ENCODE assay signal across 9 cellular contexts in the genomic region with DNA sequence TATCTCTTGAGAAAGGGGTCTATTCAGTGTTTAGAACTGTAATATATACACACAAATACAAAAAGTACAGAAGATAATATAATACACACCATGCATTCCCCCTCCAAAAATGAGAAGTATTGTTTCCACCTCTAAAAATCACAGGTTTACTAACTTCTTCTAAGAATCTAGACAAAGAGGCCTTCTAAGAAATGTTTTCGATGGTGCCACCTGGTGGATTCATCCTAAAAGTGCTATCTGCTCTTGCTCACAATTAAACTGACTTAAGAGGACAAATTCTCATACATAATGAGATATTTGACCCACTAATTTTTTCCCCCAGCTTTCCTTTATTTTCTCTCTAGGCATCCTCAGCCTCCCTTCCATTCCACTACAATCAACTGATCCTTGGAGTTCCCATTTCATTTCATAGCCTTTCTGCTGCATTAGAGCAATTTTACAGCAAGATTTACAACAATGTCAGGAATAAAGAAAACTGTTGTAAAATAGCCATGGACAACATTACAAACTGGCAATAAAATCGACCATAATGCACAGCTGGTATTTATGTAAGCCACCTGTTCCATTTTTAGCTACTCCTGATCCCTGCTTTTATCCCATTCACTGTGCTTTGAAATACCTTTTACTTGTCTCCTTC.
DNase-seq lines count a peak whose midpoint lies in the region; ATAC-seq and TF ChIP-seq lines count a peak whose summit lies in the region.
"Had no signal": no experiment of that assay in that cellular context is flagged by ENCODE, and none has a peak within 500 bp of the region (broad histone marks: within the 10 kb centered on the region; RNA-seq: fewer than 3 reads in every experiment).

No MANE protein-coding gene starts in this region.

- H3K27ac Mint-ChIP-seq in Calu3 (ENCODE audit: unreplicated experiment) (no peak overlapping the region), H9 (no peak overlapping the region)
- H3K27ac Mint-ChIP-seq: activated B cell treated with CpG ODN at 0.5 μM for 24 hours had no signal

- H3K4me3 ChIP-seq in adrenal gland = no peak overlapping the region

- H3K56ac ChIP-seq in H9 (ENCODE audit: insufficient read length, low read depth, low read length) = no peak overlapping the region

- H4K8ac ChIP-seq in H9 (replicated peaks; ENCODE audit: insufficient read length, low read depth, low read length) = no peak overlapping the region

- H3K9ac ChIP-seq in H9 (ENCODE audit: extremely low read depth, insufficient read length, low read length) = no peak overlapping the region

- H3K23me2 ChIP-seq in H9 (ENCODE audit: insufficient read length, low read depth, low read length, poor library complexity, severe bottlenecking) = no peaks in the 10 kb centered on the region

- no peak overlapping the region for H3K27ac ChIP-seq in H9 (ENCODE audit: insufficient read length, low read depth, low read length)
- no peak overlapping the region for H3K27ac ChIP-seq in adrenal gland

- no peaks in the 10 kb centered on the region for H3K79me1 ChIP-seq in H9 (ENCODE audit: insufficient read depth, low read depth, low read length, poor library complexity, severe bottlenecking)

- H4K5ac ChIP-seq in H9 (ENCODE audit: insufficient read length, low read depth, low read length) = no peak overlapping the region

- no peak overlapping the region for H3T11ph ChIP-seq in H9 (ENCODE audit: low read length)

- intact Hi-C loops in Calu3 (cut with micrococcal nuclease; ENCODE audit: unreplicated experiment) = loop anchor here (1.0 to 5.0 kb wide), 4 partner anchors 90 to 181 kb away; no protein-coding TSS in a partner anchor
- intact Hi-C loops in adrenal gland (cut with DNase I) = loop anchor here in 1 of 2 donors (2.0 to 10.0 kb wide), 2 partner anchors 176 to 210 kb away; no protein-coding TSS in a partner anchor

- no peaks in the 10 kb centered on the region for H3K27me3 ChIP-seq in H9 (ENCODE audit: insufficient read depth, low read length)
- no peaks in the 10 kb centered on the region for H3K27me3 ChIP-seq in adrenal gland

- H3K4me1 Mint-ChIP-seq in Calu3 (ENCODE audit: low read depth, unreplicated experiment) = no peaks in the 10 kb centered on the region
- H3K4me1 Mint-ChIP-seq in H9 = peaks cover 6% of the 10 kb centered on the region in 2 experiments; a peak in 2 of 4 replicates
- H3K4me1 Mint-ChIP-seq: activated B cell treated with CpG ODN at 0.5 μM for 24 hours had no signal

- H2BK5ac ChIP-seq in H9 (ENCODE audit: insufficient read length, low read length) = no peak overlapping the region

- no peak overlapping the region for H3K14ac ChIP-seq in H9 (ENCODE audit: insufficient read depth, low read length)

- no peak overlapping the region for H2AFZ ChIP-seq in H9 (ENCODE audit: low read length)

- H3K4me1 ChIP-seq in H9 (ENCODE audit: insufficient read depth, low read length) (no peaks in the 10 kb centered on the region; the same call in 1 of the 2 replicates), adrenal gland (replicated peaks in 1 of 2) (no peaks in the 10 kb centered on the region)

- H4K20me1 ChIP-seq in H9 (ENCODE audit: control insufficient read depth, insufficient read depth, insufficient read length) = no peaks in the 10 kb centered on the region

- no peak overlapping the region for H3K4me3 Mint-ChIP-seq in Calu3 (ENCODE audit: low read depth, unreplicated experiment)
- H3K4me3 Mint-ChIP-seq in H9 = no peak overlapping the region
- H3K4me3 Mint-ChIP-seq: activated B cell treated with CpG ODN at 0.5 μM for 24 hours had no signal

- H3K36me3 Mint-ChIP-seq in Calu3 (ENCODE audit: insufficient read depth, unreplicated experiment) (no peaks in the 10 kb centered on the region), H9 (ENCODE audit: insufficient read depth in 1 of 3, low read depth in 3 of 3) (peaks cover 3 to 10% (median 5%) of the 10 kb centered on the region in 3 experiments; a peak in 4 of 7 replicates)

- no peak for TF ChIP-seq POLR2A in adrenal gland (IDR thresholded peaks at IDR 0.05)

- H2BK15ac ChIP-seq in H9 (ENCODE audit: low read depth, low read length) = no peak overlapping the region

- no peak overlapping the region for H3K4ac ChIP-seq in H9 (ENCODE audit: low read depth, low read length)

- TF ChIP-seq CTCF in Calu3 (IDR thresholded peaks at IDR 0.05; ENCODE audit: unreplicated experiment) (peak; percentile 35), H9 (conservative IDR thresholded peaks at IDR 0.05) (peak; percentile 71), adrenal gland (IDR thresholded peaks at IDR 0.05) (peak; percentile 70 to 75 (median 72))

- DNase-seq in Calu3 = peak; percentile 61
- DNase-seq in H9 = no peak
- peak; percentile 13 for DNase-seq in NCI-H526 treated with DMSO at 0.1 percent for 48 hours (lab: John Stamatoyannopoulos, UW)
- DNase-seq in adrenal gland = peak; percentile 51 to 75 (median 60)
- peak; percentile 32 for DNase-seq in iPS-NIHi7 (ENCODE audit: extremely low spot score)
- DNase-seq in stimulated activated naive CD8-positive, alpha-beta T cell treated with anti-CD3 and anti-CD28 coated beads, Interleukin-15, Interleukin-2, amounts not matched to agents 100 U/mL and 50 U/mL, for 24 hours = peak; percentile 7
- DNase-seq: activated B cell treated with CpG ODN at 0.5 μM for 24 hours had no signal

- CTCF ChIA-PET in Calu3 (lab: Charles Lee) = interaction anchor here (0.8 to 1.6 kb wide), 3 partner anchors 93 to 210 kb away, joined by 3 read pairs; no protein-coding TSS in a partner anchor

- no peak overlapping the region for H2AK5ac ChIP-seq in H9 (ENCODE audit: insufficient read length, low read length)

- H3K18ac ChIP-seq in H9 (ENCODE audit: insufficient read length, low read depth, low read length) = no peak overlapping the region

- no CpG with 5 or more reads among the region's 2 CpGs for WGBS in H9 (ENCODE audit: extremely low coverage, insufficient read length, low lambda C conversion rate)
- 0 to 2% (median 1%) methylated on average over 2 of the region's 2 CpGs for WGBS in adrenal gland, 4 donors

- BruUV-seq in Calu3 (replicated peaks; lab: Mats Ljungman, UMichigan) = no TSS peak

- H3K4me2 ChIP-seq in H9 (ENCODE audit: insufficient read depth, insufficient read length, low read length) = no peak overlapping the region

- no peaks in the 10 kb centered on the region for H3K36me3 ChIP-seq in adrenal gland (replicated peaks in 1 of 2)

- H3K9me3 ChIP-seq in H9 (ENCODE audit: control insufficient read depth, low read depth, low read length) (no peaks in the 10 kb centered on the region), adrenal gland (replicated peaks in 1 of 3) (no peaks in the 10 kb centered on the region)

- H3K9me3 Mint-ChIP-seq in Calu3 (ENCODE audit: low read depth, unreplicated experiment) (peaks cover 5% of the 10 kb centered on the region), H9 (peaks cover 9% of the 10 kb centered on the region in 2 experiments)

- H3K27me3 Mint-ChIP-seq in Calu3 (ENCODE audit: unreplicated experiment) (no peaks in the 10 kb centered on the region), H9 (ENCODE audit: low read depth) (no peaks in the 10 kb centered on the region)
- H3K27me3 Mint-ChIP-seq: activated B cell treated with CpG ODN at 0.5 μM for 24 hours had no signal

- H3K23ac ChIP-seq in H9 (ENCODE audit: insufficient read length, low read depth, low read length) = no peak overlapping the region

- H2BK120ac ChIP-seq in H9 (ENCODE audit: low read depth, low read length, poor library complexity, severe bottlenecking) = no peak overlapping the region

- no peaks in the 10 kb centered on the region for H3K79me2 ChIP-seq in H9 (ENCODE audit: insufficient read depth, low read length)

- H2BK12ac ChIP-seq in H9 (ENCODE audit: insufficient read length, low read depth, low read length) = no peak overlapping the region

- H4K91ac ChIP-seq in H9 (ENCODE audit: insufficient read length, low read depth, low read length) = no peak overlapping the region

- no peak overlapping the region for H2BK20ac ChIP-seq in H9 (ENCODE audit: low read depth, low read length, poor library complexity, severe bottlenecking)

- ATAC-seq in stimulated activated naive CD8-positive, alpha-beta T cell treated with anti-CD3 and anti-CD28 coated beads, Interleukin-15, Interleukin-2, amounts not matched to agents 100 U/mL and 50 U/mL, for 24 hours = no peak
- ATAC-seq in GM18870 (IDR thresholded peaks at IDR 0.05; ENCODE audit: unreplicated experiment) (no peak), HG02840 (IDR thresholded peaks at IDR 0.05; ENCODE audit: low FRiP score, unreplicated experiment) (no peak)
